ENCODE assay signal across 8 cellular contexts in the genomic region with DNA sequence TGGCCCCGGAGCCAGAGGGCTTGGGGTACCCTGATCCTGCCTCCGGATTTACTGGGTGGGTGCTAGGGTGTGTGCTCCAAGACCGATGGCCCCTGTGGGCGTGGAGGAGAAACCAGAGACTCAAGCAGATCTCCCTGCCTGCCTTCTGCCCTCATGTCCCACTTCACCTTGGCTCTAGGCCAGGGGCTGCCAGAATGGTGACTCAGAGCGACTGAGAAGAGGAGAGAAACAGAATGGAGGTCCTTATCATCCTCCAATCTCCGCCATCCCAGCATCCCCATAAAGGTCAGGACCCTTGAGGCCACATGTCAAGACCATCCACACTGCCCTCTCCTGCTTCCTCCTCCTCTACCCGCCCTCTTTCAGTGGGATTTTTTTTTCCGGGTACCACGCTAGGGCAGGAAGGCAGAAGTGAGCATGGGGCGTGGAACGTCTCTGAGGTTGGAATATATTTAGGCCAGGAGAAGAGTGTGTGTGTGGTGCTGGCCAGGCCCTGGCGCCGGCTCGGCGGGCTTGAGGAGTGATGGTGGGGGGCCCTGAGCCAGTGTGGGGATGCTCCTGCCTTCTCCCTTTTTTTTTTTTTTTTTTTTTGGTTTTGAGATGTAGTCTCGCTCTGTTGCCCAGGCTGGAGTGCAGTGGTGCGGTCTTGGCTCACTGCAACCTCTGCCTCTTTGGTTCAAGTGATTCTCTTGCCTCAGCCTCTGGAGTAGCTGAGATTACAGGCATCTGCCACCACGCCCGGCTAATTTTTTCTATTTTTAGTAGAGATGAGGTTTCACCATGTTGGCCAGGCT. TPM values are rescaled to one million over a fixed set of nuclear protein-coding genes. Genes with fewer than 3 reads are reported as not detected.
A peak's percentile ranks its signal among the peaks of the same experiment; 100 is the strongest.
DNase-seq lines count a peak whose midpoint lies in the region; ATAC-seq, FAIRE-seq and TF ChIP-seq lines count a peak whose summit lies in the region.

No MANE protein-coding gene starts in this region.

- peak overlapping the region; percentile 74 for H3K27ac ChIP-seq in osteoblast (ENCODE audit: low read depth, low read length)

- no peaks in the 10 kb centered on the region for H3K36me3 ChIP-seq in osteoblast (ENCODE audit: insufficient read depth, low read length)

- peak overlapping the region; percentile 85 for H2AFZ ChIP-seq in osteoblast (ENCODE audit: low read length)

- no peaks in the 10 kb centered on the region for H3K9me3 ChIP-seq in osteoblast (ENCODE audit: low read depth, low read length)

- H3K4me1 ChIP-seq in osteoblast (ENCODE audit: insufficient read depth, low read length) = peaks cover 39% of the 10 kb centered on the region

- TF ChIP-seq CTCF in GM20000 (IDR thresholded peaks at IDR 0.05; ENCODE audit: extremely low read depth, missing control alignments) = no peak
- TF ChIP-seq CTCF in fibroblast of mammary gland (conservative IDR thresholded peaks at IDR 0.05; ENCODE audit: control insufficient read depth, insufficient read depth, low read depth, low read length) = no peak
- TF ChIP-seq CTCF in osteoblast (IDR thresholded peaks at IDR 0.05; ENCODE audit: extremely low read depth, low read depth, low read length) = no peak

- FAIRE-seq in urothelium cell line (lab: Jason Lieb, UNC) = no peak

- H3K27me3 ChIP-seq in osteoblast (ENCODE audit: insufficient read depth, low read length) = no peaks in the 10 kb centered on the region

- ATAC-seq in HG03196 (IDR thresholded peaks at IDR 0.05; ENCODE audit: unreplicated experiment) = no peak

- DNase-seq in GM20000 (ENCODE audit: low spot score) (peak; percentile 12), OCI-M1 (lab: John Stamatoyannopoulos, UW) (peak; percentile 46), fibroblast of mammary gland (ENCODE audit: low read depth) (peak; percentile 81), osteoblast (ENCODE audit: insufficient read length, low spot score, missing footprints) (peak; percentile 92), urothelium cell line (ENCODE audit: low spot score) (peak; percentile 72), NK-92 (lab: John Stamatoyannopoulos, UW; ENCODE audit: unreplicated experiment) (no peak)
- DNase-seq in activated T-cell treated with anti-CD3 and anti-CD28 coated beads, Interleukin-2, amount 50 U/mL, for 48 hours = peak; percentile 89 to 91

- no peaks in the 10 kb centered on the region for H3K79me2 ChIP-seq in osteoblast (ENCODE audit: insufficient read depth, low read length)

- peak overlapping the region; percentile 46 for H3K4me2 ChIP-seq in osteoblast (ENCODE audit: insufficient read depth, low read length)

- H4K20me1 ChIP-seq in osteoblast (ENCODE audit: insufficient read depth, low read length) = no peaks in the 10 kb centered on the region

- H3K4me3 ChIP-seq in fibroblast of mammary gland (ENCODE audit: control insufficient read depth, low read depth, low read length) = no peak overlapping the region
- H3K4me3 ChIP-seq in osteoblast (ENCODE audit: insufficient read depth, low read length) = no peak overlapping the region

RNA-seq across cellular contexts. Expression of a gene that starts 22.3 kb away (rescaled TPM):
- 14.8 and 15.9 TPM in 2 replicates for total RNA-seq in osteoblast

RNA-seq across cellular contexts. Expression of a gene that starts 22.4 kb away (rescaled TPM):
- 78.4 and 81.1 TPM in 2 replicates for total RNA-seq in osteoblast

RNA-seq across cellular contexts. Expression of a gene that starts 54.5 kb away (rescaled TPM):
- total RNA-seq in osteoblast = 53.9 and 62.5 TPM in 2 replicates

RNA-seq across cellular contexts. Expression of a gene that starts 56.0 kb away (rescaled TPM):
- 18.6 and 29.7 TPM in 2 replicates for total RNA-seq in osteoblast
